Comparison of ENCODE assay signal across 8 cellular contexts in the genomic region with DNA sequence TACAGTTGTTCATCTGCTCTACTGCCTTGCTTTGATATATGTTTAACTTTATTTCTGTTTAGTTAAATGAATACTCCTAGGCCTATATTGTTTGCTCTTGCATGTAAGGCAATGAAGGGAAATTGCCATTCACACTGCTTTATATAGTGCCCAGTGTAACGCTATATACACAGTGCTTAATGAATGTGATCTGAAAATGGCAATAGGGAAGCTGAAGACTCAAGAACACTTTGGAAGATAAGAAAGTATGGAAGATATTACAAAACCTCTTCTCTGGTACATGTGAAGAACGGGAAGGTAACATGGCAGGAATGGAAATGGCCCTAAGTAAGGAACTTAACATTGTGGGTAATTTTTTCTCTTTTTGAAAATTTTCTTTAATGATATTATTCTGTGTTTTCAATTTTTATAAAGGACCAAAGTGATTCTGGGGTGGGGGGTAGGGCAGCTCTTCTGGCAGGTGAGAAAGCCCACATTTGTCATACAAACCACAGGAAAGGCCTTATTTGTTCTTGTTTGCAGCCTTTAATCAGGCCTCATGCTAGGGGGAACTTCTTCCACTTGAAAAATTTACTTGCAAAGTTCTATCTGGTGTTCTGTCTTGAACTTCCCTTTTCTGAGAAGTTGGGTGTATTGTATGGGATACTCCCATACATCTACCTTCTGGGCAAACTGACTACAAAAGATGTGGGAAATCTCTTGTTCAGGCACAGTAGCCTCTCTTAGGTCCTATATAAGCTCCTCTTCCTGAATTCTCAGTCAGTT.
DNase-seq lines count a peak whose midpoint lies in the region; ATAC-seq, FAIRE-seq and TF ChIP-seq lines count a peak whose summit lies in the region.

No MANE protein-coding gene starts in this region.

- no peak overlapping the region for H3K4me3 ChIP-seq in mesenchymal stem cell (ENCODE audit: insufficient read depth in 1 of 2, low read depth in 1 of 2, low read length in 2 of 2)

- H2BK12ac ChIP-seq in mesenchymal stem cell (ENCODE audit: low read length in 2 of 2), result no peak overlapping the region

- no peak overlapping the region for H4K8ac ChIP-seq in mesenchymal stem cell (ENCODE audit: low read length)

- intact Hi-C loops in CD4-positive, alpha-beta T cell (cut with DNase I, micrococcal nuclease), result no loop called here
- intact Hi-C loops in activated B cell treated with CpG ODN at 0.5 μM for 24 hours (cut with micrococcal nuclease), result loop anchor here (1.0 to 2.0 kb wide), 3 partner anchors 17 to 55 kb away; no protein-coding TSS in a partner anchor

- WGBS in mesenchymal stem cell, result 94% methylated on average over 2 of the region's 2 CpGs

- no peak overlapping the region for H3K14ac ChIP-seq in mesenchymal stem cell (ENCODE audit: low read length in 2 of 2)

- H3K9ac ChIP-seq in mesenchymal stem cell (ENCODE audit: low read length), result no peak overlapping the region

- no peak overlapping the region for H2AFZ ChIP-seq in mesenchymal stem cell (ENCODE audit: low read depth, low read length)

- no peak overlapping the region for H3K23ac ChIP-seq in mesenchymal stem cell (ENCODE audit: low read length in 2 of 2)

- H3K79me1 ChIP-seq in mesenchymal stem cell (replicated peaks; ENCODE audit: low read length, poor library complexity, severe bottlenecking), result peaks cover 10% of the 10 kb centered on the region

- peak overlapping the region; percentile 79 for H3K27ac ChIP-seq in CD4-positive, alpha-beta T cell (ENCODE audit: low read depth, low read length)
- H3K27ac ChIP-seq in mesenchymal stem cell (ENCODE audit: low read length, poor library complexity, severe bottlenecking), result no peak overlapping the region

- H2BK15ac ChIP-seq in mesenchymal stem cell (ENCODE audit: low read depth, poor library complexity, severe bottlenecking), result no peak overlapping the region

- no peak overlapping the region for H2BK5ac ChIP-seq in mesenchymal stem cell (ENCODE audit: low read depth, low read length, poor library complexity, severe bottlenecking)

- CTCF ChIA-PET in CD4-positive, alpha-beta T cell (lab: Charles Lee), result interaction anchor here (0.6 to 2.2 kb wide), 9 partner anchors 10 to 1531 kb away, joined by 3 to 7 read pairs (median 4); no protein-coding TSS in a partner anchor
- CTCF ChIA-PET in activated B cell treated with CpG ODN at 0.5 μM for 24 hours (lab: Charles Lee), result interaction anchor here (0.6 to 2.7 kb wide), 9 partner anchors 11 to 106 kb away, joined by 3 to 12 read pairs (median 7); no protein-coding TSS in a partner anchor

- no peaks in the 10 kb centered on the region for H3K9me3 ChIP-seq in CD4-positive, alpha-beta T cell (ENCODE audit: control insufficient read depth, low read length)
- H3K9me3 ChIP-seq in mesenchymal stem cell (ENCODE audit: control insufficient read depth, low read length), result peaks cover 1% of the 10 kb centered on the region

- H3K4me1 ChIP-seq in mesenchymal stem cell (ENCODE audit: control insufficient read depth, insufficient read depth, low read depth, low read length), result no peaks in the 10 kb centered on the region

- no peaks in the 10 kb centered on the region for H3K36me3 ChIP-seq in mesenchymal stem cell (ENCODE audit: control insufficient read depth in 1 of 2, insufficient read depth in 2 of 2, low read depth in 1 of 2, low read length in 2 of 2)

- no peak overlapping the region for H3K4ac ChIP-seq in mesenchymal stem cell (ENCODE audit: low read depth in 1 of 2, low read length in 2 of 2)

- no peaks in the 10 kb centered on the region for H3K27me3 Mint-ChIP-seq in CD4-positive, alpha-beta T cell
- H3K27me3 Mint-ChIP-seq in activated B cell treated with CpG ODN at 0.5 μM for 24 hours, result no peaks in the 10 kb centered on the region

- no peak for DNase-seq in CD4-positive, alpha-beta T cell
- no peak for DNase-seq in activated B cell treated with CpG ODN at 0.5 μM for 24 hours
- DNase-seq in mesenchymal stem cell, result no peak
- no peak for DNase-seq in NCI-H1694 (lab: John Stamatoyannopoulos, UW)
- no peak for DNase-seq in D721Med (ENCODE audit: insufficient read length, low spot score)
- DNase-seq in frontal cortex (ENCODE audit: low spot score in 2 of 2), result no peak

- no peak overlapping the region for H3K4me2 ChIP-seq in mesenchymal stem cell (ENCODE audit: low read length, poor library complexity, severe bottlenecking)

- TF ChIP-seq CTCF in CD4-positive, alpha-beta T cell (IDR thresholded peaks at IDR 0.05), result no peak
- TF ChIP-seq CTCF in activated B cell treated with CpG ODN at 0.5 μM for 24 hours (IDR thresholded peaks at IDR 0.05), result no peak
- TF ChIP-seq CTCF in D721Med (IDR thresholded peaks at IDR 0.05; ENCODE audit: insufficient read depth, missing control alignments), result no peak

- FAIRE-seq in D721Med (lab: Jason Lieb, UNC) (no peak), frontal cortex (lab: Jason Lieb, UNC) (no peak)

- H3K27me3 ChIP-seq in CD4-positive, alpha-beta T cell (ENCODE audit: control insufficient read depth, insufficient read depth, low read length), result no peaks in the 10 kb centered on the region
- no peaks in the 10 kb centered on the region for H3K27me3 ChIP-seq in mesenchymal stem cell (ENCODE audit: control insufficient read depth in 1 of 2, insufficient read depth in 1 of 2, low read length in 2 of 2)

- peak overlapping the region; percentile 87 for H3K27ac Mint-ChIP-seq in CD4-positive, alpha-beta T cell
- peak overlapping the region; percentile 89 for H3K27ac Mint-ChIP-seq in activated B cell treated with CpG ODN at 0.5 μM for 24 hours

- peaks cover 86% of the 10 kb centered on the region for H3K4me1 Mint-ChIP-seq in CD4-positive, alpha-beta T cell (ENCODE audit: low read depth)
- H3K4me1 Mint-ChIP-seq in activated B cell treated with CpG ODN at 0.5 μM for 24 hours, result peaks cover 92% of the 10 kb centered on the region

- POLR2A ChIA-PET in CD4-positive, alpha-beta T cell (lab: Charles Lee), result interaction anchor here (0.6 to 5.1 kb wide), 20 partner anchors 9 to 328 kb away, joined by 3 to 77 read pairs (median 4); no protein-coding TSS in a partner anchor
- POLR2A ChIA-PET in activated B cell treated with CpG ODN at 0.5 μM for 24 hours (lab: Charles Lee), result interaction anchor here (0.5 to 5.0 kb wide), 26 partner anchors 10 to 1596 kb away, joined by 3 to 115 read pairs (median 6); partner anchors contain the start of gene SSH2

- no peak overlapping the region for H4K91ac ChIP-seq in mesenchymal stem cell (ENCODE audit: low read length)

- peak overlapping the region; percentile 82 for H3K4me3 Mint-ChIP-seq in CD4-positive, alpha-beta T cell
- H3K4me3 Mint-ChIP-seq in activated B cell treated with CpG ODN at 0.5 μM for 24 hours, result peak overlapping the region; percentile 60

- no peak overlapping the region for H3K18ac ChIP-seq in mesenchymal stem cell (ENCODE audit: low read depth in 1 of 2, low read length in 2 of 2)

- peak; percentile 28 for ATAC-seq in CD4-positive, alpha-beta T cell (ENCODE audit: poor library complexity)
- ATAC-seq in HG02678 (IDR thresholded peaks at IDR 0.05; ENCODE audit: unreplicated experiment), result peak; percentile 6
- ATAC-seq in activated B cell treated with CpG ODN at 0.5 μM for 24 hours (ENCODE audit: low read depth), result peak; percentile 36
- ATAC-seq in GM18867 (IDR thresholded peaks at IDR 0.05; ENCODE audit: unreplicated experiment), result no peak

- H2BK120ac ChIP-seq in mesenchymal stem cell (ENCODE audit: low read depth, low read length), result no peak overlapping the region

- peak overlapping the region; percentile 73 for H2AK5ac ChIP-seq in mesenchymal stem cell (ENCODE audit: low read length, severe bottlenecking)

- H3K9me3 Mint-ChIP-seq in CD4-positive, alpha-beta T cell, result no peaks in the 10 kb centered on the region
- H3K9me3 Mint-ChIP-seq in activated B cell treated with CpG ODN at 0.5 μM for 24 hours, result peaks cover 3% of the 10 kb centered on the region

- H3K36me3 Mint-ChIP-seq in CD4-positive, alpha-beta T cell (ENCODE audit: low read depth), result peaks cover 20% of the 10 kb centered on the region
- H3K36me3 Mint-ChIP-seq in activated B cell treated with CpG ODN at 0.5 μM for 24 hours (ENCODE audit: low read depth), result peaks cover 17% of the 10 kb centered on the region
